In genomic region chr19:33660426-33661160, GRCh38 we compare ENCODE assay signal across 1 cellular context.
TF ChIP-seq lines count a peak whose summit lies in the region.

No MANE protein-coding gene starts in this region.

TF ChIP-seq in GM23338, 12 proteins besides CTCF, POLR2A, EP300 and RAD21 (continued from another document):
- no peak for TF ChIP-seq ETS1 (IDR thresholded peaks at IDR 0.05)
